16 cellular contexts compared by ENCODE assay signal in the genomic region with DNA sequence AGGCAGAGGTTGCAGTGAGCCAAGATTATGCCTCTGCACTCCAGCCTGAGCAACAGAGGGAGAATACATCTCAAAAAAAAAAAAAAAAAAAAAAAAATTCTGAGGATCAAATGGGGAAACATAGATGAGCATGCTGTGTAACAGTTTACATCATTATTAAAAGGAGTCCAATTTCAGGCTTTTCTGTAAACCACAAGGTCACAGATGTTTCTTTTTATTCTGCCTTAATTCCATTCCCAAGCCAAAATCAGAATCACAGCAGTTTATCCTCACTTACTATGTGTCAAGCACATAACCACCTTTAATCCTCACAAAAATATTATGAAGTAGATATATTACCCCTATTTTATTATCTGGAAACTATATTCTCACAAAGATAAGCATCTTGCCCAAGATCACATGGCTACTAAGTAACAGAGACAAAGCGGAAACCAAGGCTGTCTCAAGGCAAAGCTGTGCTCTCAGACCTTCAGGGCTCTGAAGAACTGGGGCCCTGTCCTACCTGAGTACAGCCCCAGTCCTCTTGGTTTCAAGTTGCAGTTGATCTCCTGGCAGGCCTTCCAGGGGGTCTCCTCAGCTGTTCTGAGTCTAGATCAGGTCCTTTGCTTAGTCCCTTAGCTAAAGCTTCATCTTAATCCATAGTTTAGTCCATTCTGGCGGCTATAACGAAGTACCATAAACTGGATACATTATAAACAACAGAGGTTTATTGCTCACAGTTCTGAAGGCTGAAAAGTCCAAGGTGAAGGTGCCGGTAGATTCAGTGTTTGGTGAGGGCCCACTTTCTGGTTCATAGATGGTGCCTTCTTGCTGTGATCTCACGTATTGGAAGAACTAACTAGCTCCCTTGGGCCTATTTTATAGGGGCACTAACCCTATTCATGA.
DNase-seq lines count a peak whose midpoint lies in the region; ATAC-seq and TF ChIP-seq lines count a peak whose summit lies in the region.
"Had no signal": no experiment of that assay in that cellular context is flagged by ENCODE, and none has a peak within 500 bp of the region (broad histone marks: within the 10 kb centered on the region; RNA-seq: fewer than 3 reads in every experiment).

No MANE protein-coding gene starts in this region.

- H3K4me3 Mint-ChIP-seq in natural killer cell, result no peak overlapping the region
- H3K4me3 Mint-ChIP-seq: activated naive CD8-positive, alpha-beta T cell treated with anti-CD3 and anti-CD28 coated beads, Interleukin-2, amount 50 U/mL, for 24 hours; CD4-positive, CD25-positive, alpha-beta regulatory T cell; stimulated activated memory B cell treated with anti-CD40 and anti-IgM and Interleukin-4, amounts not matched to agents 10 μg/mL and 1 μg/mL and 100 μg/mL, for 72 hours; T-helper 1 cell treated with Interleukin-12 subunit alpha and Interleukin-12 subunit beta and Interleukin-4 antibody, amounts not matched to agents 30 μg/mL and 1 μg/mL, for 36 hours had no signal

- no peak overlapping the region for H3K4me2 ChIP-seq in GM23248 (ENCODE audit: unreplicated experiment)

- H3K9me3 Mint-ChIP-seq in natural killer cell, result no peaks in the 10 kb centered on the region
- H3K9me3 Mint-ChIP-seq: activated naive CD8-positive, alpha-beta T cell treated with anti-CD3 and anti-CD28 coated beads, Interleukin-2, amount 50 U/mL, for 24 hours; T-helper 1 cell treated with Interleukin-12 subunit alpha and Interleukin-12 subunit beta and Interleukin-4 antibody, amounts not matched to agents 30 μg/mL and 1 μg/mL, for 36 hours had no signal

- H3K79me2 ChIP-seq in GM23248 (ENCODE audit: insufficient read depth), result no peaks in the 10 kb centered on the region

- H2AFZ ChIP-seq in GM23248, result no peak overlapping the region

- H3K9ac ChIP-seq in GM23248, result no peak overlapping the region

- H3K36me3 ChIP-seq in GM23248 (ENCODE audit: low read depth), result no peaks in the 10 kb centered on the region
- H3K36me3 ChIP-seq in SJCRH30, result peaks cover 10% of the 10 kb centered on the region; the same call in 1 of the 2 replicates
- no peaks in the 10 kb centered on the region for H3K36me3 ChIP-seq in sigmoid colon

- intact Hi-C loops in sigmoid colon (cut with DNase I) (loop anchor here (5.0 to 10.0 kb wide), 3 partner anchors 54 to 197 kb away; no protein-coding TSS in a partner anchor), natural killer cell (cut with micrococcal nuclease) (no loop called here)

- H4K20me1 ChIP-seq in GM23248 (ENCODE audit: insufficient read depth), result no peaks in the 10 kb centered on the region

- no peaks in the 10 kb centered on the region; the same call in 1 of the 2 replicates for H3K27me3 ChIP-seq in GM23248 (replicated peaks; ENCODE audit: insufficient read depth)
- no peaks in the 10 kb centered on the region for H3K27me3 ChIP-seq in SJCRH30
- H3K27me3 ChIP-seq in sigmoid colon, result no peaks in the 10 kb centered on the region

- no peak overlapping the region for H3K27ac Mint-ChIP-seq in natural killer cell
- H3K27ac Mint-ChIP-seq: activated naive CD8-positive, alpha-beta T cell treated with anti-CD3 and anti-CD28 coated beads, Interleukin-2, amount 50 U/mL, for 24 hours; CD4-positive, CD25-positive, alpha-beta regulatory T cell; stimulated activated memory B cell treated with anti-CD40 and anti-IgM and Interleukin-4, amounts not matched to agents 10 μg/mL and 1 μg/mL and 100 μg/mL, for 72 hours; T-helper 1 cell treated with Interleukin-12 subunit alpha and Interleukin-12 subunit beta and Interleukin-4 antibody, amounts not matched to agents 30 μg/mL and 1 μg/mL, for 36 hours had no signal

- peaks cover 14 to 15% of the 10 kb centered on the region in 2 donors for H3K4me1 Mint-ChIP-seq in natural killer cell
- H3K4me1 Mint-ChIP-seq: CD4-positive, CD25-positive, alpha-beta regulatory T cell; stimulated activated memory B cell treated with anti-CD40 and anti-IgM and Interleukin-4, amounts not matched to agents 10 μg/mL and 1 μg/mL and 100 μg/mL, for 72 hours had no signal

- TF ChIP-seq CTCF in fibroblast of the aortic adventitia (IDR thresholded peaks at IDR 0.05; ENCODE audit: insufficient read depth, low read length) (no peak), sigmoid colon (IDR thresholded peaks at IDR 0.05) (no peak), natural killer cell (IDR thresholded peaks at IDR 0.05) (no peak), GM20000 (IDR thresholded peaks at IDR 0.05; ENCODE audit: extremely low read depth, missing control alignments) (no peak)

- DNase-seq in GM23248 (peak; percentile 49), SJCRH30 (peak; percentile 53 to 71), fibroblast of the aortic adventitia (ENCODE audit: low read depth) (peak; percentile 89), sigmoid colon (no peak), natural killer cell (no peak), GM20000 (ENCODE audit: low spot score) (no peak), NCI-H1092 (lab: John Stamatoyannopoulos, UW) (no peak)
- DNase-seq: activated CD4-positive, alpha-beta T cell treated with anti-CD3 and anti-CD28 coated beads for 4 hours; activated naive CD8-positive, alpha-beta T cell treated with anti-CD3 and anti-CD28 coated beads, Interleukin-2, amount 50 U/mL, for 24 hours; CD4-positive, CD25-positive, alpha-beta regulatory T cell; foreskin melanocyte; NCI-H1436; retina had no signal

- no peaks in the 10 kb centered on the region for H3K36me3 Mint-ChIP-seq in natural killer cell
- H3K36me3 Mint-ChIP-seq: CD4-positive, CD25-positive, alpha-beta regulatory T cell; stimulated activated memory B cell treated with anti-CD40 and anti-IgM and Interleukin-4, amounts not matched to agents 10 μg/mL and 1 μg/mL and 100 μg/mL, for 72 hours had no signal

- 86 to 90% methylated on average over 5 of the region's 5 CpGs for WGBS in GM23248 (ENCODE audit: low coverage in 1 of 2, low lambda C conversion rate in 2 of 2, missing lambda C conversion rate in 2 of 2), 2 experiments
- 65 to 86% methylated on average over 5 of the region's 5 CpGs for WGBS in sigmoid colon, 2 donors

- in situ Hi-C loops in GM23248 (cut with MboI), result no loop called here

- H3F3A ChIP-seq in GM23248 (ENCODE audit: insufficient read depth), result peaks cover 51% of the 10 kb centered on the region

- peaks cover 52% of the 10 kb centered on the region for H3K4me1 ChIP-seq in GM23248 (ENCODE audit: insufficient read depth)
- H3K4me1 ChIP-seq in SJCRH30, result peaks cover 19% of the 10 kb centered on the region
- peaks cover 0 to 52% (median 41%) of the 10 kb centered on the region in 4 donors for H3K4me1 ChIP-seq in sigmoid colon

- no peak overlapping the region for H3K27ac ChIP-seq in GM23248
- peak overlapping the region; percentile 34 for H3K27ac ChIP-seq in SJCRH30
- H3K27ac ChIP-seq in sigmoid colon, result peak overlapping the region in 3 of 4 donors; percentile 44 to 93 (median 47)

- no peaks in the 10 kb centered on the region for H3K9me2 ChIP-seq in GM23248 (ENCODE audit: insufficient read depth)

- H3K27me3 Mint-ChIP-seq in natural killer cell (ENCODE audit: low read depth in 2 of 2), result peaks cover 36 to 50% of the 10 kb centered on the region in 2 donors

- TF ChIP-seq POLR2A in sigmoid colon (IDR thresholded peaks at IDR 0.05), result no peak

- H3K9me3 ChIP-seq in GM23248 (ENCODE audit: low read depth) (no peaks in the 10 kb centered on the region), SJCRH30 (replicated peaks) (no peaks in the 10 kb centered on the region), sigmoid colon (no peaks in the 10 kb centered on the region)

- TF ChIP-seq EP300 in sigmoid colon (IDR thresholded peaks at IDR 0.05), result no peak

- H3K4me3 ChIP-seq in GM23248 (no peak overlapping the region), SJCRH30 (no peak overlapping the region), fibroblast of the aortic adventitia (ENCODE audit: low read depth, low read length) (no peak overlapping the region), sigmoid colon (no peak overlapping the region)

- ATAC-seq in natural killer cell (no peak), GM21515 (IDR thresholded peaks at IDR 0.05; ENCODE audit: unreplicated experiment) (no peak)
- ATAC-seq: activated naive CD8-positive, alpha-beta T cell treated with anti-CD3 and anti-CD28 coated beads, Interleukin-2, amount 50 U/mL, for 24 hours; stimulated activated memory B cell treated with anti-CD40 and anti-IgM and Interleukin-4, amounts not matched to agents 10 μg/mL and 1 μg/mL and 100 μg/mL, for 72 hours had no signal

Comparison
In these comparisons a context has a peak if more than half of its experiments do, and no peak if none do; other contexts are left out.
1. DNase-seq: peak in GM23248 (single experiment), SJCRH30 (2 of 2) and fibroblast of the aortic adventitia (single experiment); none in sigmoid colon (single experiment), natural killer cell (single experiment), GM20000 (single experiment) and NCI-H1092 (single experiment).